ENCODE assay signal across 8 cellular contexts in the genomic region with DNA sequence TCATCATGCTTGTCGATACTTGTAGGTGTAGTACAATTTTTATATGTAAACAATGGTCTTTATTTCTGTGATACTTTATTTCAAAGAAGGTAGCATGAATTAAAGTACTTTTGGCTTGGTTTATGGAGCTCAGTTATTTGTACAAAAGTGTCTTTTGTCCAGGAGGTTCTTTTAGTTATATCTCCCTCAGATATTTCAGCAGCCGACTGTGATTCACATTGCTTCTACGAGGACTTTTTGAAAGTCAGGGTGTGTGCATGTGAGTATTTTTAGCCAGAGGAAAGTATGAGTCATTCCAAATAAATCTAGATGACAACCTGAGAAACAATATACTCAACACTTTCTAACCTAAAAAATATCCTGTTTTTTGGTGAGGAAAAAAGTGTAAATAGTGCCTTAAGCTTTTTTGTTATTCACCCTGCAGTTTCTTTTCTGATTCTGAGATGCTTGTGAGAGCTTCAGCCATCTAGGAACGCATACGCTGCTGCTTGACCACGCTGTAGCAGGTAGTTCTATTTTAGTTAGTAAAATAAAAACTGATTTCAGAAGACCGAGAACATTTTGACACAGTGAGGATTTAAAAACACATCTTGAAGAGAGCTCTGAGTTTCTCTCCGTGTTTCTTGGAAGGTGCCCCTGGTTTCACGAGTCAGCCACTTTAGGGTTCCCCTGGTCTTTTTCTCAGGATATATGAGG. TPM values are rescaled to one million over a fixed set of nuclear protein-coding genes. Genes with fewer than 3 reads are reported as not detected.
DNase-seq lines count a peak whose midpoint lies in the region; ATAC-seq, FAIRE-seq and TF ChIP-seq lines count a peak whose summit lies in the region.

No MANE protein-coding gene starts in this region.

- H3K9me3 Mint-ChIP-seq in activated CD8-positive, alpha-beta T cell treated with anti-CD3 and anti-CD28 coated beads, Interleukin-2, amount 10 ng/mL, durations not matched to agents 7 days and 5 days (ENCODE audit: insufficient read depth), result no peaks in the 10 kb centered on the region

- peaks cover 44% of the 10 kb centered on the region for H3K4me1 Mint-ChIP-seq in activated CD8-positive, alpha-beta T cell treated with anti-CD3 and anti-CD28 coated beads, Interleukin-2, amount 10 ng/mL, durations not matched to agents 7 days and 5 days (ENCODE audit: low read depth)

- H3K4me3 Mint-ChIP-seq in activated CD8-positive, alpha-beta T cell treated with anti-CD3 and anti-CD28 coated beads, Interleukin-2, amount 10 ng/mL, durations not matched to agents 7 days and 5 days, result peak overlapping the region; percentile 48

- peak overlapping the region; percentile 24 to 40 for H3K4me3 ChIP-seq in foreskin fibroblast (ENCODE audit: low read depth in 1 of 2, low read length in 2 of 2)
- H3K4me3 ChIP-seq in lower leg skin (ENCODE audit: low read depth, poor library complexity, severe bottlenecking), result no peak overlapping the region

- WGBS in lower leg skin, 2 donors, result 10 to 11% methylated on average over 9 of the region's 9 CpGs

- ATAC-seq in GM21360 (IDR thresholded peaks at IDR 0.05; ENCODE audit: unreplicated experiment), result peak; percentile 54
- peak; percentile 51 for ATAC-seq in activated CD8-positive, alpha-beta T cell treated with anti-CD3 and anti-CD28 coated beads, Interleukin-2, amount 10 ng/mL, durations not matched to agents 7 days and 5 days
- no peak for ATAC-seq in HG03457 (IDR thresholded peaks at IDR 0.05; ENCODE audit: unreplicated experiment)

- peaks cover 9% of the 10 kb centered on the region for H3K36me3 Mint-ChIP-seq in activated CD8-positive, alpha-beta T cell treated with anti-CD3 and anti-CD28 coated beads, Interleukin-2, amount 10 ng/mL, durations not matched to agents 7 days and 5 days (ENCODE audit: low read depth)

- TF ChIP-seq CTCF in foreskin fibroblast (IDR thresholded peaks at IDR 0.05; ENCODE audit: low read depth, low read length) (no peak), lower leg skin (IDR thresholded peaks at IDR 0.05) (no peak)

- POLR2A ChIA-PET in activated CD8-positive, alpha-beta T cell treated with anti-CD3 and anti-CD28 coated beads, Interleukin-2, amount 10 ng/mL, durations not matched to agents 7 days and 5 days (lab: Charles Lee), result interaction anchor here (0.9 to 2.0 kb wide), 4 partner anchors 9 to 19 kb away, joined by 4 to 9 read pairs (median 8); no protein-coding TSS in a partner anchor

- CTCF ChIA-PET in activated CD8-positive, alpha-beta T cell treated with anti-CD3 and anti-CD28 coated beads, Interleukin-2, amount 10 ng/mL, durations not matched to agents 7 days and 5 days (lab: Charles Lee), result interaction anchor here (0.8 to 2.1 kb wide), 5 partner anchors 14 to 472 kb away, joined by 3 to 24 read pairs (median 6); no protein-coding TSS in a partner anchor

- intact Hi-C loops in lower leg skin (cut with DNase I; ENCODE audit: low total_unique reads), result no loop called here

- DNase-seq in EL (peak; percentile 84), HTR-8/SVneo (ENCODE audit: insufficient read length, low spot score) (peak; percentile 95), foreskin fibroblast (peak; percentile 79 to 91), renal cortical epithelial cell (ENCODE audit: low read depth) (peak; percentile 98), lower leg skin (ENCODE audit: low spot score in 2 of 2) (no peak)
- DNase-seq in activated CD8-positive, alpha-beta T cell treated with anti-CD3 and anti-CD28 coated beads, Interleukin-2, amount 10 ng/mL, durations not matched to agents 7 days and 5 days, result peak; percentile 30

- TF ChIP-seq POLR2A in lower leg skin (IDR thresholded peaks at IDR 0.05), result no peak

- no peak for FAIRE-seq in HTR-8/SVneo (lab: Jason Lieb, UNC)

- no peaks in the 10 kb centered on the region for H3K27me3 Mint-ChIP-seq in activated CD8-positive, alpha-beta T cell treated with anti-CD3 and anti-CD28 coated beads, Interleukin-2, amount 10 ng/mL, durations not matched to agents 7 days and 5 days (ENCODE audit: low read depth)

- peak overlapping the region; percentile 82 for H3K27ac Mint-ChIP-seq in activated CD8-positive, alpha-beta T cell treated with anti-CD3 and anti-CD28 coated beads, Interleukin-2, amount 10 ng/mL, durations not matched to agents 7 days and 5 days

RNA-seq across cellular contexts. Expression of gene SUN1, which starts 0.5 kb away (rescaled TPM):
- 10 to 100 TPM; 38.4 to 39.7 TPM for total RNA-seq in activated CD8-positive, alpha-beta T cell treated with anti-CD3 and anti-CD28 coated beads, Interleukin-2, amount 10 ng/mL, durations not matched to agents 7 days and 5 days
- total RNA-seq in renal cortical epithelial cell, result 164 and 234 TPM in 2 replicates
- total RNA-seq in lower leg skin, result 100 to 1,000 TPM; 265 to 429 (median 271) TPM

RNA-seq across cellular contexts. Expression of gene GET4, which starts 44.6 kb away (rescaled TPM):
- 10 to 100 TPM; 32.2 to 38.3 TPM for total RNA-seq in activated CD8-positive, alpha-beta T cell treated with anti-CD3 and anti-CD28 coated beads, Interleukin-2, amount 10 ng/mL, durations not matched to agents 7 days and 5 days
- 30.7 and 36.5 TPM in 2 replicates for total RNA-seq in renal cortical epithelial cell
- total RNA-seq in lower leg skin, result 10 to 100 TPM; 46.1 to 67.7 (median 51.6) TPM

Comparison
In these comparisons a context has a peak if more than half of its experiments do, and no peak if none do; other contexts are left out.
1. DNase-seq: peak in EL (single experiment), HTR-8/SVneo (single experiment), activated CD8-positive, alpha-beta T cell treated with anti-CD3 and anti-CD28 coated beads, Interleukin-2, amount 10 ng/mL, durations not matched to agents 7 days and 5 days (single experiment), foreskin fibroblast (2 of 2) and renal cortical epithelial cell (single experiment); none in lower leg skin (0 of 2).